In genomic region chr19:799076-799881, GRCh38 we compare ENCODE assay signal across 6 cellular contexts. TPM values are rescaled to one million over a fixed set of nuclear protein-coding genes. Genes with fewer than 3 reads are reported as not detected.
A peak's percentile ranks its signal among the peaks of the same experiment; 100 is the strongest.
DNase-seq lines count a peak whose midpoint lies in the region; TF ChIP-seq lines count a peak whose summit lies in the region.

No MANE protein-coding gene starts in this region.

- peak overlapping the region; percentile 85 to 99 (median 96) for H3K4me2 ChIP-seq in BLaER1 treated with 17β-estradiol and CSF1 and Interleukin-3, amounts not matched to agents 10 nM and 100 nM

- DNase-seq in NCI-H1694 treated with DMSO at 0.1 percent for 48 hours (lab: John Stamatoyannopoulos, UW) (peak; percentile 11), endodermal cell (peak; percentile 77), GDM1 (lab: John Stamatoyannopoulos, UW) (no peak)
- no peak for DNase-seq in NK-92 treated with Interleukin-12 subunit alpha and Interleukin-12 subunit beta, amount 100 ng/mL, for 24 hours (lab: John Stamatoyannopoulos, UW)

- 20 to 29% methylated on average over 13 to 28 of the region's 28 CpGs for WGBS in endodermal cell (ENCODE audit: insufficient coverage in 1 of 2, insufficient read length in 1 of 2), 2 experiments

- H3K4me1 ChIP-seq in BLaER1 treated with 17β-estradiol and CSF1 and Interleukin-3, amounts not matched to agents 10 nM and 100 nM, result peaks cover 33 to 43% (median 39%) of the 10 kb centered on the region in 10 experiments
- H3K4me1 ChIP-seq in endodermal cell (ENCODE audit: control insufficient read depth, insufficient read depth, low read length) (peaks cover 27% of the 10 kb centered on the region), skeletal muscle tissue (ENCODE audit: control insufficient read depth in 3 of 3, insufficient read depth in 3 of 3, low read length in 3 of 3) (peaks cover 67 to 80% (median 68%) of the 10 kb centered on the region in 3 donors)

- H3K9me3 ChIP-seq in BLaER1 treated with 17β-estradiol and CSF1 and Interleukin-3, amounts not matched to agents 10 nM and 100 nM (replicated peaks in 1 of 11), result peaks cover 0 to 3% (median 0%) of the 10 kb centered on the region in 11 experiments; a peak in 2 of 22 replicates
- no peaks in the 10 kb centered on the region for H3K9me3 ChIP-seq in endodermal cell (ENCODE audit: control insufficient read depth, low read length)
- H3K9me3 ChIP-seq in skeletal muscle tissue (ENCODE audit: control insufficient read depth in 3 of 3, low read length in 3 of 3), result no peaks in the 10 kb centered on the region

- H3K9me3 Mint-ChIP-seq in endodermal cell, result no peaks in the 10 kb centered on the region

- peak overlapping the region; percentile 88 for H3K4me3 Mint-ChIP-seq in endodermal cell

- H3K27ac ChIP-seq in BLaER1 treated with 17β-estradiol and CSF1 and Interleukin-3, amounts not matched to agents 10 nM and 100 nM, result peak overlapping the region; percentile 92 to 99 (median 96); a peak in 21 of 22 replicates
- H3K27ac ChIP-seq in endodermal cell (ENCODE audit: low read depth, low read length) (peak overlapping the region; percentile 40), skeletal muscle tissue (ENCODE audit: low read depth, low read length) (peak overlapping the region; percentile 77)

- H3K4me1 Mint-ChIP-seq in endodermal cell, result peaks cover 22% of the 10 kb centered on the region

- peak overlapping the region; percentile 93 for H3K27ac Mint-ChIP-seq in endodermal cell

- peak overlapping the region; percentile 93 to 99 (median 97) for H3K9ac ChIP-seq in BLaER1 treated with 17β-estradiol and CSF1 and Interleukin-3, amounts not matched to agents 10 nM and 100 nM
- H3K9ac ChIP-seq in endodermal cell (ENCODE audit: extremely low read depth, low read length, poor library complexity, severe bottlenecking) (peak overlapping the region; percentile 98), skeletal muscle tissue (ENCODE audit: low read depth in 1 of 3, low read length in 3 of 3) (peak overlapping the region; percentile 81 to 88 (median 88))

- peaks cover 50 to 64% (median 63%) of the 10 kb centered on the region in 11 experiments for H3K36me3 ChIP-seq in BLaER1 treated with 17β-estradiol and CSF1 and Interleukin-3, amounts not matched to agents 10 nM and 100 nM
- H3K36me3 ChIP-seq in endodermal cell (ENCODE audit: control insufficient read depth, insufficient read depth, low read length), result peaks cover 52% of the 10 kb centered on the region
- H3K36me3 ChIP-seq in skeletal muscle tissue (ENCODE audit: control insufficient read depth in 3 of 3, insufficient read depth in 3 of 3, low read length in 3 of 3), result peaks cover 12 to 16% (median 16%) of the 10 kb centered on the region in 3 donors

- TF ChIP-seq CTCF in endodermal cell (conservative IDR thresholded peaks at IDR 0.05), result peak; percentile 49

- H4K20me1 ChIP-seq in BLaER1 treated with 17β-estradiol and CSF1 and Interleukin-3, amounts not matched to agents 10 nM and 100 nM, result peaks cover 65 to 69% (median 66%) of the 10 kb centered on the region in 11 experiments

- no peaks in the 10 kb centered on the region for H3K27me3 Mint-ChIP-seq in endodermal cell (ENCODE audit: insufficient read depth)

- peaks cover 47% of the 10 kb centered on the region for H3K36me3 Mint-ChIP-seq in endodermal cell (ENCODE audit: low read depth)

- no peaks in the 10 kb centered on the region for H3K27me3 ChIP-seq in BLaER1 treated with 17β-estradiol and CSF1 and Interleukin-3, amounts not matched to agents 10 nM and 100 nM
- H3K27me3 ChIP-seq in endodermal cell (ENCODE audit: control insufficient read depth, insufficient read depth, low read length, poor library complexity, severe bottlenecking), result no peaks in the 10 kb centered on the region
- H3K27me3 ChIP-seq in skeletal muscle tissue (ENCODE audit: control insufficient read depth in 3 of 3, insufficient read depth in 3 of 3, low read length in 3 of 3), result no peaks in the 10 kb centered on the region

- H3K4me3 ChIP-seq in BLaER1 treated with 17β-estradiol and CSF1 and Interleukin-3, amounts not matched to agents 10 nM and 100 nM, result peak overlapping the region; percentile 85 to 100 (median 99)
- H3K4me3 ChIP-seq in endodermal cell (ENCODE audit: low read length) (peak overlapping the region; percentile 93), skeletal muscle tissue (ENCODE audit: low read length in 3 of 3) (peak overlapping the region; percentile 74 to 93 (median 81))

RNA-seq across cellular contexts. Expression of gene PTBP1, which starts 2.0 kb away (rescaled TPM):
- total RNA-seq in endodermal cell (100 to 1,000 TPM; 647 to 694 TPM), skeletal muscle tissue (50.1 TPM)
- 360 TPM for polyA plus RNA-seq in endodermal cell (2013, experiment 1 of 2)
- 328 TPM for polyA plus RNA-seq in endodermal cell (2013, experiment 2 of 2)

RNA-seq across cellular contexts. Expression of gene PLPPR3, which starts 22.5 kb away (rescaled TPM):
- total RNA-seq in endodermal cell, result 100 to 1,000 TPM; 110 to 111 TPM
- polyA plus RNA-seq in endodermal cell (2013, experiment 1 of 2), result 157 TPM
- 150 TPM for polyA plus RNA-seq in endodermal cell (2013, experiment 2 of 2)
- 0.52 TPM for total RNA-seq in skeletal muscle tissue

RNA-seq across cellular contexts. Expression of gene AZU1, which starts 28.4 kb away (rescaled TPM):
- total RNA-seq in endodermal cell (1 to 10 TPM; 2.5 to 3.7 TPM), skeletal muscle tissue (2.6 TPM)
- polyA plus RNA-seq in endodermal cell (2013, experiment 1 of 2), result 1.2 TPM
- 1.2 TPM for polyA plus RNA-seq in endodermal cell (2013, experiment 2 of 2)

RNA-seq across cellular contexts. Expression of gene PRTN3, which starts 41.5 kb away (rescaled TPM):
- total RNA-seq in endodermal cell (not detected), skeletal muscle tissue (4.7 TPM)
- 0.61 TPM for polyA plus RNA-seq in endodermal cell (2013, experiment 1 of 2)
- 0.29 TPM for polyA plus RNA-seq in endodermal cell (2013, experiment 2 of 2)

RNA-seq across cellular contexts. Expression of gene MISP, which starts 48.4 kb away (rescaled TPM):
- total RNA-seq in endodermal cell, result under 1 TPM in 1 of 2 donors, not detected in 1; 0.11 TPM
- 0.18 TPM for polyA plus RNA-seq in endodermal cell (2013, experiment 1 of 2)
- polyA plus RNA-seq in endodermal cell (2013, experiment 2 of 2), result 0.21 TPM
- not detected for total RNA-seq in skeletal muscle tissue

Comparison
In these comparisons a context has a peak if more than half of its experiments do, and no peak if none do; other contexts are left out.
1. H3K27ac ChIP-seq: peak in every context shown above with its lines; median percentile 96 in BLaER1 treated with 17β-estradiol and CSF1 and Interleukin-3, amounts not matched to agents 10 nM and 100 nM; 77 in skeletal muscle tissue; 40 in endodermal cell.
2. DNase-seq: peak in NCI-H1694 treated with DMSO at 0.1 percent for 48 hours (single experiment) and endodermal cell (single experiment); none in NK-92 treated with Interleukin-12 subunit alpha and Interleukin-12 subunit beta, amount 100 ng/mL, for 24 hours (single experiment) and GDM1 (single experiment).
3. RNA of gene PTBP1, which starts 2.0 kb away (total RNA-seq): 647 to 694 TPM in endodermal cell; 50.1 TPM in skeletal muscle tissue (single experiment); every median in the first group is over 10 times any median in the second.
4. RNA of gene PLPPR3, which starts 22.5 kb away (total RNA-seq): 110 to 111 TPM in endodermal cell; 0.52 TPM in skeletal muscle tissue (single experiment); every median in the first group is over 10 times any median in the second.
5. Peak in every context shown above with its lines, with median percentiles within 50 percentile points of each other: H3K4me3 ChIP-seq and H3K9ac ChIP-seq.